In genomic region chr5:5699062-5699461, GRCh38 we compare ENCODE assay signal across 24 cellular contexts.
A peak's percentile ranks its signal among the peaks of the same experiment; 100 is the strongest.
DNase-seq lines count a peak whose midpoint lies in the region; ATAC-seq, FAIRE-seq and TF ChIP-seq lines count a peak whose summit lies in the region.
"Had no signal": no experiment of that assay in that cellular context is flagged by ENCODE, and none has a peak within 500 bp of the region (broad histone marks: within the 10 kb centered on the region; RNA-seq: fewer than 3 reads in every experiment).

No MANE protein-coding gene starts in this region.

- H3K9me3 Mint-ChIP-seq in activated CD8-positive, alpha-beta T cell treated with anti-CD3 and anti-CD28 coated beads for 36 hours = no peaks in the 10 kb centered on the region
- H3K9me3 Mint-ChIP-seq in activated CD8-positive, alpha-beta T cell treated with anti-CD3 and anti-CD28 coated beads, Interleukin-2, amount 10 ng/mL, durations not matched to agents 7 days and 5 days (ENCODE audit: insufficient read depth) = no peaks in the 10 kb centered on the region
- H3K9me3 Mint-ChIP-seq: activated naive CD4-positive, alpha-beta T cell treated with anti-CD3 and anti-CD28 coated beads, Interleukin-2, amount 50 U/mL, for 24 hours had no signal

- no peak overlapping the region for H3K27ac Mint-ChIP-seq in activated CD8-positive, alpha-beta T cell treated with anti-CD3 and anti-CD28 coated beads for 36 hours
- H3K27ac Mint-ChIP-seq in activated CD8-positive, alpha-beta T cell treated with anti-CD3 and anti-CD28 coated beads, Interleukin-2, amount 10 ng/mL, durations not matched to agents 7 days and 5 days = no peak overlapping the region
- H3K27ac Mint-ChIP-seq: activated naive CD4-positive, alpha-beta T cell treated with anti-CD3 and anti-CD28 coated beads, Interleukin-2, amount 50 U/mL, for 24 hours had no signal

- no peaks in the 10 kb centered on the region for H3F3A ChIP-seq in Loucy (ENCODE audit: low read depth)

- no TSS peak for BruUV-seq in GM12878 (replicated peaks; lab: Mats Ljungman, UMichigan)

- no peak overlapping the region for H3K9ac ChIP-seq in Loucy (ENCODE audit: low read depth, low read length, poor library complexity, severe bottlenecking)
- H3K9ac ChIP-seq in GM12878 (ENCODE audit: control insufficient read depth, insufficient read depth, low read length) = no peak overlapping the region
- H3K9ac ChIP-seq: BLaER1 had no signal

- H3K27ac ChIP-seq in GM12878 (ENCODE audit: control insufficient read depth, insufficient read depth) = no peak overlapping the region
- H3K27ac ChIP-seq in testis = no peak overlapping the region
- H3K27ac ChIP-seq: BLaER1, lower lobe of right lung, neutrophil, Peyer's patch, SK-N-MC, spleen had no signal

- no peaks in the 10 kb centered on the region for H3K4me1 Mint-ChIP-seq in activated CD8-positive, alpha-beta T cell treated with anti-CD3 and anti-CD28 coated beads for 36 hours (ENCODE audit: low read depth)
- H3K4me1 Mint-ChIP-seq in activated CD8-positive, alpha-beta T cell treated with anti-CD3 and anti-CD28 coated beads, Interleukin-2, amount 10 ng/mL, durations not matched to agents 7 days and 5 days (ENCODE audit: low read depth) = no peaks in the 10 kb centered on the region
- H3K4me1 Mint-ChIP-seq: activated naive CD4-positive, alpha-beta T cell treated with anti-CD3 and anti-CD28 coated beads, Interleukin-2, amount 50 U/mL, for 24 hours had no signal

- RAD21 ChIA-PET in GM12878 (lab: Charles Lee; ENCODE audit: unreplicated experiment) = no interaction called here

- no peaks in the 10 kb centered on the region for H3K36me3 ChIP-seq in Loucy (ENCODE audit: insufficient read depth, low read length)
- H3K36me3 ChIP-seq in GM12878 (ENCODE audit: control insufficient read depth in 2 of 2, insufficient read depth in 2 of 2, low read length in 1 of 2) = no peaks in the 10 kb centered on the region
- H3K36me3 ChIP-seq in testis (ENCODE audit: low read depth, missing control alignments) = no peaks in the 10 kb centered on the region
- H3K36me3 ChIP-seq: BLaER1, lower lobe of right lung, MG63, neutrophil, Peyer's patch, spleen had no signal

- H3K27me3 ChIP-seq in Loucy (ENCODE audit: insufficient read depth, low read length, poor library complexity, severe bottlenecking) (no peaks in the 10 kb centered on the region), GM12878 (replicated peaks in 1 of 2; ENCODE audit: control insufficient read depth in 2 of 2, insufficient read depth in 2 of 2, low read length in 1 of 2) (no peaks in the 10 kb centered on the region), testis (no peaks in the 10 kb centered on the region)
- H3K27me3 ChIP-seq: BLaER1, neutrophil, Peyer's patch, spleen had no signal

- peaks cover 10% of the 10 kb centered on the region for H3K27me3 Mint-ChIP-seq in activated CD8-positive, alpha-beta T cell treated with anti-CD3 and anti-CD28 coated beads for 36 hours
- no peaks in the 10 kb centered on the region for H3K27me3 Mint-ChIP-seq in activated CD8-positive, alpha-beta T cell treated with anti-CD3 and anti-CD28 coated beads, Interleukin-2, amount 10 ng/mL, durations not matched to agents 7 days and 5 days (ENCODE audit: low read depth)

- no peaks in the 10 kb centered on the region for H4K20me1 ChIP-seq in Loucy (ENCODE audit: insufficient read depth, low read length, poor library complexity, severe bottlenecking)
- no peaks in the 10 kb centered on the region for H4K20me1 ChIP-seq in GM12878 (ENCODE audit: control insufficient read depth, insufficient read depth)
- H4K20me1 ChIP-seq: BLaER1 had no signal

- TF ChIP-seq POLR2A in GM12878 (IDR thresholded peaks at IDR 0.05; ENCODE audit: low read depth, low read length) (no peak), testis (IDR thresholded peaks at IDR 0.05) (no peak)

- H3K9me3 ChIP-seq in Loucy (ENCODE audit: insufficient read depth, low read depth, low read length) (no peaks in the 10 kb centered on the region), GM12878 (replicated peaks; ENCODE audit: control insufficient read depth, insufficient read depth, low read length) (no peaks in the 10 kb centered on the region; the same call in 2 of the 3 replicates), testis (no peaks in the 10 kb centered on the region)
- H3K9me3 ChIP-seq: BLaER1, neutrophil, Peyer's patch had no signal

- H3K4me1 ChIP-seq in Loucy (ENCODE audit: insufficient read depth, low read length, poor library complexity, severe bottlenecking) (no peaks in the 10 kb centered on the region), GM12878 (ENCODE audit: control insufficient read depth, insufficient read depth, low read length) (no peaks in the 10 kb centered on the region), testis (no peaks in the 10 kb centered on the region)
- H3K4me1 ChIP-seq: BLaER1, lower lobe of right lung, Peyer's patch, spleen had no signal

- no peak for TF ChIP-seq CTCF in activated CD8-positive, alpha-beta T cell treated with anti-CD3 and anti-CD28 coated beads for 36 hours (IDR thresholded peaks at IDR 0.05)
- TF ChIP-seq CTCF in Loucy (conservative IDR thresholded peaks at IDR 0.05; ENCODE audit: low read length) = peak; percentile 27; the same call in 1 of the 2 replicates
- 0 out of 6 replicates have a peak, but pooled peaks of 2 of the 3 experiments have one; percentile 5 to 6 for TF ChIP-seq CTCF in GM12878 (IDR thresholded peaks at IDR 0.05 in 2 of 3, conservative IDR thresholded peaks at IDR 0.05 in 1 of 3; ENCODE audit: control insufficient read depth in 2 of 3, extremely low read depth in 1 of 3, insufficient read depth in 1 of 3, low read depth in 3 of 3, low read length in 3 of 3)
- TF ChIP-seq CTCF in testis (IDR thresholded peaks at IDR 0.05) = peak in 2 of 3 experiments; percentile 35 to 36

- 50% methylated on average over 12 of the region's 12 CpGs for WGBS in GM12878 (ENCODE audit: insufficient coverage, insufficient replicate concordance, low lambda C conversion rate, missing lambda C conversion rate)
- WGBS in testis, 2 donors = 70 to 74% methylated on average over 12 of the region's 12 CpGs

- FAIRE-seq in GM12878 (lab: Jason Lieb, UNC) = no peak
- FAIRE-seq: A204.1, astrocyte, keratinocyte had no signal

- no peak for ATAC-seq in activated CD8-positive, alpha-beta T cell treated with anti-CD3 and anti-CD28 coated beads for 36 hours
- no peak for ATAC-seq in activated CD8-positive, alpha-beta T cell treated with anti-CD3 and anti-CD28 coated beads, Interleukin-2, amount 10 ng/mL, durations not matched to agents 7 days and 5 days
- no peak for ATAC-seq in GM12878
- ATAC-seq: lower lobe of right lung had no signal

- no peak for TF ChIP-seq RAD21 in GM12878 (IDR thresholded peaks at IDR 0.05; ENCODE audit: insufficient read depth, low read depth, low read length)

- H3K4me3 Mint-ChIP-seq in activated CD8-positive, alpha-beta T cell treated with anti-CD3 and anti-CD28 coated beads for 36 hours = no peak overlapping the region
- no peak overlapping the region for H3K4me3 Mint-ChIP-seq in activated CD8-positive, alpha-beta T cell treated with anti-CD3 and anti-CD28 coated beads, Interleukin-2, amount 10 ng/mL, durations not matched to agents 7 days and 5 days
- H3K4me3 Mint-ChIP-seq: activated naive CD4-positive, alpha-beta T cell treated with anti-CD3 and anti-CD28 coated beads, Interleukin-2, amount 50 U/mL, for 24 hours had no signal

- CTCF ChIA-PET in activated CD8-positive, alpha-beta T cell treated with anti-CD3 and anti-CD28 coated beads for 36 hours (lab: Charles Lee) = interaction anchor here (0.7 kb wide), 1 partner anchor 11 kb away, joined by 3 read pairs; no protein-coding TSS in a partner anchor
- CTCF ChIA-PET in activated CD8-positive, alpha-beta T cell treated with anti-CD3 and anti-CD28 coated beads, Interleukin-2, amount 10 ng/mL, durations not matched to agents 7 days and 5 days (lab: Charles Lee) = no interaction called here
- CTCF ChIA-PET in GM12878 (lab: Yijun Ruan, JAX) = no interaction called here

- H3K4me3 ChIP-seq in Loucy (ENCODE audit: low read length, poor library complexity, severe bottlenecking) = no peak overlapping the region
- no peak overlapping the region for H3K4me3 ChIP-seq in GM12878
- peak overlapping the region in 1 of 2 donors; percentile 27 for H3K4me3 ChIP-seq in testis
- H3K4me3 ChIP-seq: BLaER1, lower lobe of right lung, MG63, Peyer's patch, SK-N-MC, spleen had no signal

- H3K36me3 Mint-ChIP-seq in activated CD8-positive, alpha-beta T cell treated with anti-CD3 and anti-CD28 coated beads for 36 hours (ENCODE audit: low read depth) = no peaks in the 10 kb centered on the region
- no peaks in the 10 kb centered on the region for H3K36me3 Mint-ChIP-seq in activated CD8-positive, alpha-beta T cell treated with anti-CD3 and anti-CD28 coated beads, Interleukin-2, amount 10 ng/mL, durations not matched to agents 7 days and 5 days (ENCODE audit: low read depth)
- H3K36me3 Mint-ChIP-seq: activated naive CD4-positive, alpha-beta T cell treated with anti-CD3 and anti-CD28 coated beads, Interleukin-2, amount 50 U/mL, for 24 hours had no signal

- SMC1A ChIA-PET in GM12878 (lab: Charles Lee; ENCODE audit: uncharacterized antibody, unreplicated experiment) = no interaction called here

- H3K9me2 ChIP-seq in Loucy (replicated peaks; ENCODE audit: low read depth, low read length) = no peaks in the 10 kb centered on the region

- in situ Hi-C loops in GM12878 (cut with MboI) = no loop called here

- H3K79me2 ChIP-seq in Loucy (ENCODE audit: insufficient read depth, low read length) = no peaks in the 10 kb centered on the region
- no peaks in the 10 kb centered on the region for H3K79me2 ChIP-seq in GM12878 (ENCODE audit: control insufficient read depth, insufficient read depth, low read length)

- intact Hi-C loops in activated CD8-positive, alpha-beta T cell treated with anti-CD3 and anti-CD28 coated beads for 36 hours (cut with micrococcal nuclease) = no loop called here
- intact Hi-C loops in GM12878 (cut with micrococcal nuclease; ENCODE audit: unreplicated experiment) = no loop called here
- intact Hi-C loops in testis (cut with DNase I; ENCODE audit: low total_unique reads) = no loop called here

- H3K4me2 ChIP-seq in Loucy (ENCODE audit: low read depth, low read length, poor library complexity, severe bottlenecking) (no peak overlapping the region), GM12878 (ENCODE audit: control insufficient read depth, insufficient read depth) (no peak overlapping the region)
- H3K4me2 ChIP-seq: BLaER1 had no signal

- no peak for TF ChIP-seq EP300 in GM12878 (IDR thresholded peaks at IDR 0.05; ENCODE audit: borderline replicate concordance in 1 of 2, control insufficient read depth in 1 of 2, low read depth in 2 of 2, low read length in 2 of 2)

- no peak overlapping the region for H2AFZ ChIP-seq in Loucy (ENCODE audit: low read length)
- no peak overlapping the region for H2AFZ ChIP-seq in GM12878 (ENCODE audit: control insufficient read depth, low read depth, low read length)

- POLR2A ChIA-PET in activated CD8-positive, alpha-beta T cell treated with anti-CD3 and anti-CD28 coated beads for 36 hours (lab: Charles Lee) = no interaction called here
- POLR2A ChIA-PET in activated CD8-positive, alpha-beta T cell treated with anti-CD3 and anti-CD28 coated beads, Interleukin-2, amount 10 ng/mL, durations not matched to agents 7 days and 5 days (lab: Charles Lee) = no interaction called here
- POLR2A ChIA-PET in GM12878 (lab: Charles Lee) = no interaction called here

- peak; percentile 6 for DNase-seq in activated CD8-positive, alpha-beta T cell treated with anti-CD3 and anti-CD28 coated beads for 36 hours
- DNase-seq in activated CD8-positive, alpha-beta T cell treated with anti-CD3 and anti-CD28 coated beads, Interleukin-2, amount 10 ng/mL, durations not matched to agents 7 days and 5 days = no peak
- no peak for DNase-seq in GM12878 (ENCODE audit: low read depth, low spot score)
- peak; percentile 36 for DNase-seq in testis
- no peak for DNase-seq in effector CD8-positive, alpha-beta T cell (lab: John Stamatoyannopoulos, UW)
- DNase-seq in activated effector memory CD4-positive, alpha-beta T cell treated with Interleukin-2 at 50 U/mL for 16 hours = no peak
- no peak for DNase-seq in C1 segment of cervical spinal cord (lab: John Stamatoyannopoulos, UW)
- DNase-seq: activated CD4-positive, alpha-beta T cell treated with anti-CD3 and anti-CD28 coated beads for 1 hour; foreskin melanocyte; hippocampal formation; lower lobe of right lung; MG63; NCI-H1694 treated with DMSO at 0.1 percent for 48 hours; NCI-H2227 treated with DMSO at 0.1 percent for 48 hours; Peyer's patch; spleen had no signal

Comparison
In these comparisons a context has a peak if more than half of its experiments do, and no peak if none do; other contexts are left out.
1. DNase-seq: peak in activated CD8-positive, alpha-beta T cell treated with anti-CD3 and anti-CD28 coated beads for 36 hours (single experiment) and testis (single experiment); none in activated CD8-positive, alpha-beta T cell treated with anti-CD3 and anti-CD28 coated beads, Interleukin-2, amount 10 ng/mL, durations not matched to agents 7 days and 5 days (single experiment), GM12878 (single experiment), effector CD8-positive, alpha-beta T cell (single experiment), activated effector memory CD4-positive, alpha-beta T cell treated with Interleukin-2 at 50 U/mL for 16 hours (single experiment) and C1 segment of cervical spinal cord (0 of 14).